In genomic region chr15:78325092-78325843, GRCh38 we compare ENCODE assay signal across 12 cellular contexts. TPM values are rescaled to one million over a fixed set of nuclear protein-coding genes. Genes with fewer than 3 reads are reported as not detected.
A peak's percentile ranks its signal among the peaks of the same experiment; 100 is the strongest.
DNase-seq lines count a peak whose midpoint lies in the region; ATAC-seq and TF ChIP-seq lines count a peak whose summit lies in the region.
"Had no signal": no experiment of that assay in that cellular context is flagged by ENCODE, and none has a peak within 500 bp of the region (broad histone marks: within the 10 kb centered on the region; RNA-seq: fewer than 3 reads in every experiment).

No MANE protein-coding gene starts in this region.

- DNase-seq in EH (ENCODE audit: low read depth) (peak; percentile 34), RPMI7951 (ENCODE audit: low read depth) (peak; percentile 48), endodermal cell (peak; percentile 73), left kidney (ENCODE audit: low read depth, low spot score) (peak; percentile 31), DMS 273 (lab: John Stamatoyannopoulos, UW; ENCODE audit: unreplicated experiment) (no peak), GM10266 (ENCODE audit: extremely low spot score) (no peak), 8988T (no peak)
- DNase-seq: activated naive CD4-positive, alpha-beta T cell treated with anti-CD3 and anti-CD28 coated beads for 36 hours; NCI-H226 had no signal

- no peak for TF ChIP-seq CTCF in endodermal cell (conservative IDR thresholded peaks at IDR 0.05)
- TF ChIP-seq CTCF in GM10266 (IDR thresholded peaks at IDR 0.05; ENCODE audit: control insufficient read depth, insufficient read depth, low read depth, missing control alignments): no peak

- ATAC-seq in HG02763 (IDR thresholded peaks at IDR 0.05; ENCODE audit: unreplicated experiment): no peak
- ATAC-seq: WTC11 had no signal

- H3K9me3 Mint-ChIP-seq in endodermal cell: no peaks in the 10 kb centered on the region
- H3K9me3 Mint-ChIP-seq: activated naive CD4-positive, alpha-beta T cell treated with anti-CD3 and anti-CD28 coated beads for 36 hours; WTC11 had no signal

- no peaks in the 10 kb centered on the region for H3K36me3 Mint-ChIP-seq in endodermal cell (ENCODE audit: low read depth)
- H3K36me3 Mint-ChIP-seq: WTC11 had no signal

- 84 to 85% methylated on average over 4 to 7 of the region's 7 CpGs for WGBS in endodermal cell (ENCODE audit: insufficient coverage in 1 of 2, insufficient read length in 1 of 2), 2 experiments

- no peak overlapping the region for H3K9ac ChIP-seq in endodermal cell (ENCODE audit: extremely low read depth, low read length, poor library complexity, severe bottlenecking)

- peaks cover 16% of the 10 kb centered on the region for H3K4me1 ChIP-seq in endodermal cell (ENCODE audit: control insufficient read depth, insufficient read depth, low read length)

- H3K27ac ChIP-seq in endodermal cell (ENCODE audit: low read depth, low read length): peak overlapping the region; percentile 99

- H3K4me1 Mint-ChIP-seq in endodermal cell: peaks cover 29% of the 10 kb centered on the region

- peaks cover 3% of the 10 kb centered on the region for H3K27me3 Mint-ChIP-seq in endodermal cell (ENCODE audit: insufficient read depth)

- no peak overlapping the region for H3K4me3 ChIP-seq in endodermal cell (ENCODE audit: low read length)

- H3K9me3 ChIP-seq in endodermal cell (ENCODE audit: control insufficient read depth, low read length): no peaks in the 10 kb centered on the region

- H3K36me3 ChIP-seq in endodermal cell (ENCODE audit: control insufficient read depth, insufficient read depth, low read length): no peaks in the 10 kb centered on the region

- no peak overlapping the region for H3K4me3 Mint-ChIP-seq in endodermal cell
- H3K4me3 Mint-ChIP-seq: activated naive CD4-positive, alpha-beta T cell treated with anti-CD3 and anti-CD28 coated beads for 36 hours; WTC11 had no signal

- H3K27me3 ChIP-seq in endodermal cell (ENCODE audit: control insufficient read depth, insufficient read depth, low read length, poor library complexity, severe bottlenecking): no peaks in the 10 kb centered on the region

- H3K27ac Mint-ChIP-seq in endodermal cell: peak overlapping the region; percentile 14
- H3K27ac Mint-ChIP-seq: activated naive CD4-positive, alpha-beta T cell treated with anti-CD3 and anti-CD28 coated beads for 36 hours; WTC11 had no signal

RNA-seq across cellular contexts. Expression of gene CRABP1, which starts 14.9 kb away (rescaled TPM):
- 0.29 TPM in 1 of 2 replicates, not detected in the other for total RNA-seq in RPMI7951 (2014; rRNA removed; shearing (Covaris generic))
- 100 to 1,000 TPM; 103 TPM for total RNA-seq in endodermal cell
- polyA plus RNA-seq in endodermal cell (2013, experiment 1 of 2): 2,939 TPM
- polyA plus RNA-seq in endodermal cell (2013, experiment 2 of 2): 3,263 TPM
- total RNA-seq: mononuclear cell had no signal

RNA-seq across cellular contexts. Expression of gene SKIC8, which starts 25.9 kb away (rescaled TPM):
- 130 and 132 TPM in 2 replicates for total RNA-seq in RPMI7951 (2014; rRNA removed; shearing (Covaris generic))
- total RNA-seq in endodermal cell: 10 to 100 TPM; 46.3 to 55.4 TPM
- 55.8 TPM for polyA plus RNA-seq in endodermal cell (2013, experiment 1 of 2)
- 56.3 TPM for polyA plus RNA-seq in endodermal cell (2013, experiment 2 of 2)

Comparison
In these comparisons a context has a peak if more than half of its experiments do, and no peak if none do; other contexts are left out.
1. DNase-seq: peak in EH (single experiment), RPMI7951 (single experiment), endodermal cell (single experiment) and left kidney (single experiment); none in DMS 273 (single experiment), GM10266 (single experiment) and 8988T (single experiment).
2. RNA of gene CRABP1, which starts 14.9 kb away (total RNA-seq): 103 TPM in endodermal cell; 0.29 TPM in RPMI7951; every median in the first group is over 10 times any median in the second.